ENCODE assay signal across 26 cellular contexts in genomic region chr14:100696590-100696989, GRCh38. TPM values are rescaled to one million over a fixed set of nuclear protein-coding genes. Genes with fewer than 3 reads are reported as not detected.
A peak's percentile ranks its signal among the peaks of the same experiment; 100 is the strongest.
DNase-seq lines count a peak whose midpoint lies in the region; ATAC-seq, FAIRE-seq and TF ChIP-seq lines count a peak whose summit lies in the region.
"Had no signal": no experiment of that assay in that cellular context is flagged by ENCODE, and none has a peak within 500 bp of the region (broad histone marks: within the 10 kb centered on the region; RNA-seq: fewer than 3 reads in every experiment).

No MANE protein-coding gene starts in this region.

- no peaks in the 10 kb centered on the region for H3K9me2 ChIP-seq in SK-N-SH

- DNase-seq in SK-N-SH (peak; percentile 84), astrocyte of the hippocampus (ENCODE audit: low read depth, low spot score) (peak; percentile 32), keratinocyte (ENCODE audit: low read depth, low spot score) (no peak), sciatic nerve (ENCODE audit: low spot score) (no peak), upper lobe of right lung (no peak), NCI-H446 treated with DMSO at 0.1 percent for 48 hours (lab: John Stamatoyannopoulos, UW) (no peak)
- DNase-seq: 8988T; activated B cell treated with CpG ODN at 0.5 μM for 24 hours; activated CD4-positive, alpha-beta T cell treated with anti-CD3 and anti-CD28 coated beads, Interleukin-2, amount 50 U/mL, for 48 hours; activated CD8-positive, alpha-beta memory T cell treated with anti-CD3 and anti-CD28 coated beads, Interleukin-2, amount 50 U/mL, for 4 hours; activated naive CD8-positive, alpha-beta T cell treated with anti-CD3 and anti-CD28 coated beads, Interleukin-2, amount 10 ng/mL, durations not matched to agents 7 days and 5 days; CD4-positive, alpha-beta memory T cell; GDM1; KBM-7; MG63; NCI-H1417 treated with DMSO at 0.1 percent for 48 hours; NCI-H510A had no signal

- H3K79me2 ChIP-seq in SK-N-SH (ENCODE audit: insufficient read depth), result no peaks in the 10 kb centered on the region
- H3K79me2 ChIP-seq in keratinocyte (ENCODE audit: control insufficient read depth, insufficient read depth, low read length), result no peaks in the 10 kb centered on the region

- H3K4me2 ChIP-seq in SK-N-SH (no peak overlapping the region), keratinocyte (ENCODE audit: control insufficient read depth, extremely low read depth, insufficient read depth, low read depth, low read length) (no peak overlapping the region)

- peak in 1 of 2 experiments; percentile 79; a peak in 2 of 4 replicates for TF ChIP-seq EP300 in SK-N-SH (IDR thresholded peaks at IDR 0.05; ENCODE audit: borderline replicate concordance in 1 of 2, low read depth in 1 of 2, low read length in 1 of 2)

- H3K9me3 ChIP-seq in SK-N-SH (no peaks in the 10 kb centered on the region), keratinocyte (ENCODE audit: control insufficient read depth, low read depth, low read length) (no peaks in the 10 kb centered on the region), upper lobe of right lung (no peaks in the 10 kb centered on the region)
- H3K9me3 ChIP-seq: MG63, SJSA1 had no signal

- peaks cover 31 to 70% of the 10 kb centered on the region in 2 experiments for H3K4me1 ChIP-seq in SK-N-SH (ENCODE audit: control insufficient read depth in 1 of 2, insufficient read depth in 2 of 2, low read depth in 1 of 2, low read length in 1 of 2)
- H3K4me1 ChIP-seq in keratinocyte (ENCODE audit: control insufficient read depth, extremely low read depth, insufficient read depth, low read length), result peaks cover 31% of the 10 kb centered on the region
- H3K4me1 ChIP-seq in upper lobe of right lung, result no peaks in the 10 kb centered on the region

- H2AFZ ChIP-seq in SK-N-SH (ENCODE audit: low read depth) (no peak overlapping the region), keratinocyte (ENCODE audit: control insufficient read depth, low read length) (peak overlapping the region; percentile 20)

- intact Hi-C loops in sciatic nerve (cut with DNase I) (no loop called here), upper lobe of right lung (cut with DNase I) (no loop called here)

- peaks cover 22% of the 10 kb centered on the region for H3F3A ChIP-seq in SK-N-SH (replicated peaks; ENCODE audit: insufficient read depth)

- ATAC-seq in SK-N-SH treated with all-trans-retinoic acid at 6 μM for 48 hours (no peak), sciatic nerve (peak; percentile 11), GM19463 (IDR thresholded peaks at IDR 0.05; ENCODE audit: unreplicated experiment) (no peak), upper lobe of right lung (no peak)

- H3K27me3 ChIP-seq in SK-N-SH (ENCODE audit: insufficient read depth), result no peaks in the 10 kb centered on the region
- H3K27me3 ChIP-seq in keratinocyte (ENCODE audit: control insufficient read depth, extremely low read depth, insufficient read depth, low read length), result no peaks in the 10 kb centered on the region
- peaks cover 9% of the 10 kb centered on the region for H3K27me3 ChIP-seq in upper lobe of right lung
- H3K27me3 ChIP-seq: MG63, SJSA1 had no signal

- H4K20me1 ChIP-seq in SK-N-SH (ENCODE audit: insufficient read depth) (no peaks in the 10 kb centered on the region), keratinocyte (ENCODE audit: control insufficient read depth, extremely low read depth, insufficient read depth, low read length) (no peaks in the 10 kb centered on the region)

- dilution Hi-C loops in keratinocyte (cut with MboI; ENCODE audit: extremely low pct_ligation_motif_present, low sequenced_read_pairs), result no loop called here

- peak overlapping the region in 1 of 2 experiments; percentile 80; a peak in 2 of 4 replicates for H3K27ac ChIP-seq in SK-N-SH (ENCODE audit: low read depth in 2 of 2, low read length in 1 of 2)
- H3K27ac ChIP-seq in keratinocyte (ENCODE audit: control insufficient read depth, insufficient read depth, low read length), result no peak overlapping the region
- no peak overlapping the region for H3K27ac ChIP-seq in upper lobe of right lung
- H3K27ac ChIP-seq: SJSA1 had no signal

- no peaks in the 10 kb centered on the region for H3K9me1 ChIP-seq in keratinocyte (ENCODE audit: control insufficient read depth, extremely low read depth, insufficient read depth, low read length)

- FAIRE-seq in keratinocyte (lab: Jason Lieb, UNC), result no peak
- FAIRE-seq: GM18507 had no signal

- H3K36me3 ChIP-seq in SK-N-SH (replicated peaks in 1 of 2; ENCODE audit: control insufficient read depth in 1 of 2, insufficient read depth in 2 of 2, low read length in 1 of 2) (no peaks in the 10 kb centered on the region), keratinocyte (ENCODE audit: control insufficient read depth in 2 of 2, extremely low read depth in 1 of 2, insufficient read depth in 2 of 2, low read length in 2 of 2) (no peaks in the 10 kb centered on the region), upper lobe of right lung (no peaks in the 10 kb centered on the region)
- H3K36me3 ChIP-seq: MG63, SJSA1 had no signal

- no peak for TF ChIP-seq CTCF in SK-N-SH (IDR thresholded peaks at IDR 0.05)
- TF ChIP-seq CTCF in keratinocyte (optimal IDR thresholded peaks at IDR 0.05 in 1 of 3, IDR thresholded peaks at IDR 0.05 in 1 of 3, conservative IDR thresholded peaks at IDR 0.05 in 1 of 3; ENCODE audit: extremely low read depth in 1 of 3, insufficient read depth in 2 of 3, low read length in 3 of 3), result no peak
- no peak for TF ChIP-seq CTCF in upper lobe of right lung (IDR thresholded peaks at IDR 0.05)

- peak; percentile 35 for TF ChIP-seq RAD21 in SK-N-SH (IDR thresholded peaks at IDR 0.05; ENCODE audit: low read length)

- POLR2A ChIA-PET in SK-N-SH (lab: Yijun Ruan, JAX), result interaction anchor here (0.6 to 3.5 kb wide), 19 partner anchors 10 to 431 kb away, joined by 3 to 37 read pairs (median 4); partner anchors contain the start of genes DLK1 and RTL1

- CTCF ChIA-PET in SK-N-SH (lab: Yijun Ruan, JAX), result interaction anchor here (0.9 to 1.6 kb wide), 3 partner anchors 19 to 205 kb away, joined by 3 to 7 read pairs (median 3); no protein-coding TSS in a partner anchor

- 70% methylated on average over 9 of the region's 11 CpGs for WGBS in SK-N-SH (ENCODE audit: low lambda C conversion rate)

- H3K9ac ChIP-seq in SK-N-SH, result no peak overlapping the region
- H3K9ac ChIP-seq in keratinocyte (ENCODE audit: control insufficient read depth, extremely low read depth, insufficient read depth, low read length), result no peak overlapping the region

- H3K4me3 ChIP-seq in SK-N-SH (ENCODE audit: low read depth in 2 of 2, low read length in 1 of 2), result no peak overlapping the region
- no peak overlapping the region for H3K4me3 ChIP-seq in keratinocyte (ENCODE audit: control insufficient read depth in 2 of 3, extremely low read depth in 1 of 3, insufficient read depth in 2 of 3, low read depth in 1 of 3, low read length in 3 of 3)
- H3K4me3 ChIP-seq in upper lobe of right lung, result no peak overlapping the region
- H3K4me3 ChIP-seq: MG63, SJSA1 had no signal

TF ChIP-seq in SK-N-SH, 30 proteins besides CTCF, POLR2A, EP300 and RAD21 (continues in another document):
- TF ChIP-seq TEAD4 (IDR thresholded peaks at IDR 0.05; ENCODE audit: borderline replicate concordance, insufficient read depth) (no peak), CHD2 (IDR thresholded peaks at IDR 0.05; ENCODE audit: low read length, partially characterized antibody) (peak; percentile 51), FOXJ3 (CRISPR knock-in tag; IDR thresholded peaks at IDR 0.05) (peak; percentile 92), GATA2 (CRISPR knock-in tag; IDR thresholded peaks at IDR 0.05) (peak; percentile 97), RCOR1 (IDR thresholded peaks at IDR 0.05; ENCODE audit: low read length) (peak; percentile 75; the same call in 1 of the 2 replicates), MXI1 (IDR thresholded peaks at IDR 0.05; ENCODE audit: low read depth, low read length) (peak; percentile 37; the same call in 1 of the 2 replicates)

TF ChIP-seq in SK-N-SH treated with all-trans-retinoic acid at 6 μM for 48 hours, 23 proteins besides CTCF, POLR2A, EP300 and RAD21 (continues in another document):
- TF ChIP-seq OSR1 (CRISPR knock-in tag; IDR thresholded peaks at IDR 0.05) (no peak), TCF4 (CRISPR knock-in tag; IDR thresholded peaks at IDR 0.05; ENCODE audit: borderline replicate concordance) (no peak), ZFP3 (CRISPR knock-in tag; IDR thresholded peaks at IDR 0.05) (no peak), PPARA (CRISPR knock-in tag; IDR thresholded peaks at IDR 0.05; ENCODE audit: borderline replicate concordance) (no peak), POU6F1 (CRISPR knock-in tag; IDR thresholded peaks at IDR 0.05; ENCODE audit: borderline replicate concordance, low read depth) (no peak), RARB (CRISPR knock-in tag; IDR thresholded peaks at IDR 0.05) (no peak), TOX (CRISPR knock-in tag; IDR thresholded peaks at IDR 0.05; ENCODE audit: borderline replicate concordance) (no peak), CSDC2 (CRISPR knock-in tag; IDR thresholded peaks at IDR 0.05) (no peak)

RNA-seq across cellular contexts. Expression of gene DLK1, which starts 30.1 kb away (rescaled TPM):
- 1.2 and 1.7 TPM in 2 replicates for polyA plus RNA-seq in SK-N-SH (2012; rRNA removed)
- 1.7 and 2.8 TPM in 2 replicates for polyA plus RNA-seq in SK-N-SH (2012; cell fraction: cytosol; rRNA removed)
- 0.73 and 0.87 TPM in 2 replicates for polyA plus RNA-seq in SK-N-SH (2012; cell fraction: nucleus; rRNA removed)
- polyA plus RNA-seq in keratinocyte, result not detected in 3 replicates
- not detected for polyA plus RNA-seq in keratinocyte (2011; ENCODE audit: low read depth)
- polyA plus RNA-seq in keratinocyte (2011; cell fraction: cytosol; rRNA removed), result not detected in 2 replicates
- polyA plus RNA-seq in keratinocyte (2011; cell fraction: nucleus; rRNA removed), result not detected in 2 replicates
- not detected in 2 replicates for polyA plus RNA-seq in keratinocyte (2012; ENCODE audit: low replicate concordance)
- polyA minus RNA-seq in keratinocyte, result not detected in 3 replicates
- polyA minus RNA-seq in keratinocyte (2011; cell fraction: cytosol; rRNA and poly(A)+ RNA removed), result not detected
- not detected in 2 replicates for polyA minus RNA-seq in keratinocyte (2011; cell fraction: nucleus; rRNA and poly(A)+ RNA removed)
- 0.22 TPM for total RNA-seq in sciatic nerve
- not detected for total RNA-seq in upper lobe of right lung
- total RNA-seq: activated B cell treated with CpG ODN at 0.5 μM for 24 hours; activated naive CD8-positive, alpha-beta T cell treated with anti-CD3 and anti-CD28 coated beads, Interleukin-2, amount 10 ng/mL, durations not matched to agents 7 days and 5 days; activated T-helper 2 cell treated with anti-CD3 and anti-CD28 coated beads, Interferon-gamma antibody, Interleukin-2, Interleukin-4, amounts not matched to agents 10 μg/mL and 5 μg/mL and 100 μg/mL, durations not matched to agents 14 hours and 24 hours and 36 hours; CD4-positive, alpha-beta memory T cell; H4; mononuclear cell; posterior vena cava; SJSA1; T-helper 2 cell treated with Interferon-gamma antibody and Interleukin-4, amounts not matched to agents 100 ng/mL and 5 ng/mL, for 36 hours had no signal
- polyA plus RNA-seq: CD4-positive, alpha-beta memory T cell had no signal

Comparison
In these comparisons a context has a peak if more than half of its experiments do, and no peak if none do; other contexts are left out.
1. DNase-seq: peak in SK-N-SH (single experiment) and astrocyte of the hippocampus (single experiment); none in keratinocyte (single experiment), sciatic nerve (single experiment), upper lobe of right lung (single experiment) and NCI-H446 treated with DMSO at 0.1 percent for 48 hours (single experiment).